In genomic region chr22:38955926-38956325, GRCh38 we compare ENCODE assay signal across 1 cellular context.
TF ChIP-seq lines count a peak whose summit lies in the region.

No MANE protein-coding gene starts in this region.

TF ChIP-seq in H1, 55 proteins besides CTCF, POLR2A, EP300 and RAD21:
- TF ChIP-seq JUN (IDR thresholded peaks at IDR 0.05; ENCODE audit: low read depth, low read length) (no peak), CHD7 (IDR thresholded peaks at IDR 0.05; ENCODE audit: insufficient replicate concordance, low read length) (no peak), GABPA (IDR thresholded peaks at IDR 0.05; ENCODE audit: borderline replicate concordance, insufficient read depth, low read length) (no peak), SIRT6 (IDR thresholded peaks at IDR 0.05; ENCODE audit: low read length) (no peak), POLR2AphosphoS5 (IDR thresholded peaks at IDR 0.05; ENCODE audit: low read depth, low read length) (no peak), SAP30 (IDR thresholded peaks at IDR 0.05; ENCODE audit: insufficient read depth, insufficient replicate concordance, low read length) (no peak), KDM5A (IDR thresholded peaks at IDR 0.05; ENCODE audit: low read length) (no peak), SP4 (IDR thresholded peaks at IDR 0.05; ENCODE audit: low read length) (no peak), EGR1 (IDR thresholded peaks at IDR 0.05; ENCODE audit: borderline replicate concordance, low read depth, low read length) (no peak), ZNF274 (IDR thresholded peaks at IDR 0.05; ENCODE audit: borderline replicate concordance, extremely low read depth, low read length) (no peak)
